ENCODE assay signal across 1 cellular context in the genomic region with DNA sequence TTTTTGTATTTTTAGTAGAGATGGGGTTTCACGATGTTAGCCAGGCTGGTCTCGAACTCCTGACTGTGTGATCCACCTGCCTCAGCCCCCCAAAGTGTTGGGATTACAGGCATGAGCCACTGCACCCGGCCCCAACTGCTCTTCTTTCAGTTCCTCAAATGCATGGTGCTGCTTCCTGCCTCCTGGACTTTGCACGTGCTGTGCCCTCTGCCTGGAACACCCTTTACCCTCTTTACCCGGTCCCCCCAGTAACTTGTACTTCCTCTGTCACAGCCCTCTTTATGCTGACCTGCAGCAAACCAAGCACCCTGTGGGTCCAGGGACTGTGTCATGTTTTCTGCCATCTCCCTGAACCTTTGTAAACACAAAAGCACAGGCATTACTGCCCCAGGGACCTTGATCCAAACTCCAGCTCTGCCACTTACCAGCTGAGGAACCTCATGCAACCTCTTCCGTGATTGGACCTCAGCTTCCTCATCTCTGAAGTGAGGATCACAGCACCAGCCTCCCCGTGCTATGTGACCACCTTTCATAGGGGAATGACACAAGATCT.
A peak's percentile ranks its signal among the peaks of the same experiment; 100 is the strongest.
TF ChIP-seq lines count a peak whose summit lies in the region.

No MANE protein-coding gene starts in this region.

TF ChIP-seq in GM12878, 131 proteins besides CTCF, POLR2A, EP300 and RAD21 (continued from another document and continues in another):
- TF ChIP-seq, protein P1, sequence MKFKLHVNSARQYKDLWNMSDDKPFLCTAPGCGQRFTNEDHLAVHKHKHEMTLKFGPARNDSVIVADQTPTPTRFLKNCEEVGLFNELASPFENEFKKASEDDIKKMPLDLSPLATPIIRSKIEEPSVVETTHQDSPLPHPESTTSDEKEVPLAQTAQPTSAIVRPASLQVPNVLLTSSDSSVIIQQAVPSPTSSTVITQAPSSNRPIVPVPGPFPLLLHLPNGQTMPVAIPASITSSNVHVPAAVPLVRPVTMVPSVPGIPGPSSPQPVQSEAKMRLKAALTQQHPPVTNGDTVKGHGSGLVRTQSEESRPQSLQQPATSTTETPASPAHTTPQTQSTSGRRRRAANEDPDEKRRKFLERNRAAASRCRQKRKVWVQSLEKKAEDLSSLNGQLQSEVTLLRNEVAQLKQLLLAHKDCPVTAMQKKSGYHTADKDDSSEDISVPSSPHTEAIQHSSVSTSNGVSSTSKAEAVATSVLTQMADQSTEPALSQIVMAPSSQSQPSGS (IDR thresholded peaks at IDR 0.05; ENCODE audit: low read length): no peak
- TF ChIP-seq SIX5 (IDR thresholded peaks at IDR 0.05; ENCODE audit: low read depth, low read length, severe bottlenecking) (no peak), SUZ12 (IDR thresholded peaks at IDR 0.05; ENCODE audit: unreplicated experiment) (no peak), GABPA (IDR thresholded peaks at IDR 0.05; ENCODE audit: low read depth) (no peak), KDM1A (IDR thresholded peaks at IDR 0.05; ENCODE audit: borderline replicate concordance) (no peak), BACH1 (IDR thresholded peaks at IDR 0.05; ENCODE audit: borderline replicate concordance) (no peak), MTA3 (IDR thresholded peaks at IDR 0.05; ENCODE audit: borderline replicate concordance, low read length) (no peak), ETV6 (conservative IDR thresholded peaks at IDR 0.05 in 1 of 2, IDR thresholded peaks at IDR 0.05 in 1 of 2; ENCODE audit: borderline replicate concordance in 1 of 2, low read depth in 1 of 2) (no peak), HCFC1 (IDR thresholded peaks at IDR 0.05; ENCODE audit: low read length) (no peak), BHLHE40 (IDR thresholded peaks at IDR 0.05; ENCODE audit: borderline replicate concordance in 1 of 2, low read depth in 2 of 2, low read length in 1 of 2) (peak; percentile 94 to 98), NRF1 (conservative IDR thresholded peaks at IDR 0.05; ENCODE audit: low read depth, low read length) (no peak), IKZF2 (IDR thresholded peaks at IDR 0.05) (peak; percentile 94 to 97), KAT2A (conservative IDR thresholded peaks at IDR 0.05; ENCODE audit: control insufficient read depth, low read depth, low read length) (no peak), NBN (IDR thresholded peaks at IDR 0.05) (peak; percentile 70; the same call in 1 of the 2 replicates), MYC (IDR thresholded peaks at IDR 0.05; ENCODE audit: insufficient read depth, insufficient read length, insufficient replicate concordance, low read length, severe bottlenecking) (peak; percentile 24), RB1 (IDR thresholded peaks at IDR 0.05; ENCODE audit: borderline replicate concordance) (no peak), SUPT20H (IDR thresholded peaks at IDR 0.05; ENCODE audit: borderline replicate concordance, control insufficient read depth, low read depth, low read length) (no peak), TCF7 (IDR thresholded peaks at IDR 0.05; ENCODE audit: borderline replicate concordance) (no peak), KLF5 (IDR thresholded peaks at IDR 0.05; ENCODE audit: partially characterized antibody) (no peak), YY1 (IDR thresholded peaks at IDR 0.05; ENCODE audit: low read depth, low read length) (no peak), CHD1 (IDR thresholded peaks at IDR 0.05; ENCODE audit: low read depth, low read length) (no peak), SMAD5 (IDR thresholded peaks at IDR 0.05; ENCODE audit: low read depth) (no peak), NR2C1 (IDR thresholded peaks at IDR 0.05) (peak; percentile 69), ZNF217 (IDR thresholded peaks at IDR 0.05) (peak; percentile 92), NR2F1 (conservative IDR thresholded peaks at IDR 0.05) (peak; percentile 41; the same call in 1 of the 2 replicates), CBX5 (IDR thresholded peaks at IDR 0.05; ENCODE audit: low read depth) (no peak), HDAC2 (IDR thresholded peaks at IDR 0.05) (no peak), RBBP5 (conservative IDR thresholded peaks at IDR 0.05) (no peak), LARP7 (IDR thresholded peaks at IDR 0.05) (no peak), TCF12 (IDR thresholded peaks at IDR 0.05; ENCODE audit: low read depth, low read length) (0 out of 2 replicates have a peak, but pooled peaks have one; percentile 44), FOXK2 (IDR thresholded peaks at IDR 0.05) (peak; percentile 30; the same call in 1 of the 2 replicates), CHD2 (IDR thresholded peaks at IDR 0.05; ENCODE audit: borderline replicate concordance, low read depth, low read length) (no peak), STAT3 (IDR thresholded peaks at IDR 0.05; ENCODE audit: low read depth, low read length) (no peak), CBX3 (IDR thresholded peaks at IDR 0.05; ENCODE audit: borderline replicate concordance, low read depth) (no peak)
- TF ChIP-seq, protein P2, sequence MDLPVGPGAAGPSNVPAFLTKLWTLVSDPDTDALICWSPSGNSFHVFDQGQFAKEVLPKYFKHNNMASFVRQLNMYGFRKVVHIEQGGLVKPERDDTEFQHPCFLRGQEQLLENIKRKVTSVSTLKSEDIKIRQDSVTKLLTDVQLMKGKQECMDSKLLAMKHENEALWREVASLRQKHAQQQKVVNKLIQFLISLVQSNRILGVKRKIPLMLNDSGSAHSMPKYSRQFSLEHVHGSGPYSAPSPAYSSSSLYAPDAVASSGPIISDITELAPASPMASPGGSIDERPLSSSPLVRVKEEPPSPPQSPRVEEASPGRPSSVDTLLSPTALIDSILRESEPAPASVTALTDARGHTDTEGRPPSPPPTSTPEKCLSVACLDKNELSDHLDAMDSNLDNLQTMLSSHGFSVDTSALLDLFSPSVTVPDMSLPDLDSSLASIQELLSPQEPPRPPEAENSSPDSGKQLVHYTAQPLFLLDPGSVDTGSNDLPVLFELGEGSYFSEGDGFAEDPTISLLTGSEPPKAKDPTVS (IDR thresholded peaks at IDR 0.05; ENCODE audit: low read depth, low read length): no peak
- TF ChIP-seq, protein P3, sequence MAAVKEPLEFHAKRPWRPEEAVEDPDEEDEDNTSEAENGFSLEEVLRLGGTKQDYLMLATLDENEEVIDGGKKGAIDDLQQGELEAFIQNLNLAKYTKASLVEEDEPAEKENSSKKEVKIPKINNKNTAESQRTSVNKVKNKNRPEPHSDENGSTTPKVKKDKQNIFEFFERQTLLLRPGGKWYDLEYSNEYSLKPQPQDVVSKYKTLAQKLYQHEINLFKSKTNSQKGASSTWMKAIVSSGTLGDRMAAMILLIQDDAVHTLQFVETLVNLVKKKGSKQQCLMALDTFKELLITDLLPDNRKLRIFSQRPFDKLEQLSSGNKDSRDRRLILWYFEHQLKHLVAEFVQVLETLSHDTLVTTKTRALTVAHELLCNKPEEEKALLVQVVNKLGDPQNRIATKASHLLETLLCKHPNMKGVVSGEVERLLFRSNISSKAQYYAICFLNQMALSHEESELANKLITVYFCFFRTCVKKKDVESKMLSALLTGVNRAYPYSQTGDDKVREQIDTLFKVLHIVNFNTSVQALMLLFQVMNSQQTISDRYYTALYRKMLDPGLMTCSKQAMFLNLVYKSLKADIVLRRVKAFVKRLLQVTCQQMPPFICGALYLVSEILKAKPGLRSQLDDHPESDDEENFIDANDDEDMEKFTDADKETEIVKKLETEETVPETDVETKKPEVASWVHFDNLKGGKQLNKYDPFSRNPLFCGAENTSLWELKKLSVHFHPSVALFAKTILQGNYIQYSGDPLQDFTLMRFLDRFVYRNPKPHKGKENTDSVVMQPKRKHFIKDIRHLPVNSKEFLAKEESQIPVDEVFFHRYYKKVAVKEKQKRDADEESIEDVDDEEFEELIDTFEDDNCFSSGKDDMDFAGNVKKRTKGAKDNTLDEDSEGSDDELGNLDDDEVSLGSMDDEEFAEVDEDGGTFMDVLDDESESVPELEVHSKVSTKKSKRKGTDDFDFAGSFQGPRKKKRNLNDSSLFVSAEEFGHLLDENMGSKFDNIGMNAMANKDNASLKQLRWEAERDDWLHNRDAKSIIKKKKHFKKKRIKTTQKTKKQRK (IDR thresholded peaks at IDR 0.05; ENCODE audit: low read depth, low read length): no peak
- TF ChIP-seq, protein P4, sequence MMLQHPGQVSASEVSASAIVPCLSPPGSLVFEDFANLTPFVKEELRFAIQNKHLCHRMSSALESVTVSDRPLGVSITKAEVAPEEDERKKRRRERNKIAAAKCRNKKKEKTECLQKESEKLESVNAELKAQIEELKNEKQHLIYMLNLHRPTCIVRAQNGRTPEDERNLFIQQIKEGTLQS (IDR thresholded peaks at IDR 0.05; ENCODE audit: borderline replicate concordance, extremely low read depth, low read depth, low read length): no peak
- TF ChIP-seq, protein P5, sequence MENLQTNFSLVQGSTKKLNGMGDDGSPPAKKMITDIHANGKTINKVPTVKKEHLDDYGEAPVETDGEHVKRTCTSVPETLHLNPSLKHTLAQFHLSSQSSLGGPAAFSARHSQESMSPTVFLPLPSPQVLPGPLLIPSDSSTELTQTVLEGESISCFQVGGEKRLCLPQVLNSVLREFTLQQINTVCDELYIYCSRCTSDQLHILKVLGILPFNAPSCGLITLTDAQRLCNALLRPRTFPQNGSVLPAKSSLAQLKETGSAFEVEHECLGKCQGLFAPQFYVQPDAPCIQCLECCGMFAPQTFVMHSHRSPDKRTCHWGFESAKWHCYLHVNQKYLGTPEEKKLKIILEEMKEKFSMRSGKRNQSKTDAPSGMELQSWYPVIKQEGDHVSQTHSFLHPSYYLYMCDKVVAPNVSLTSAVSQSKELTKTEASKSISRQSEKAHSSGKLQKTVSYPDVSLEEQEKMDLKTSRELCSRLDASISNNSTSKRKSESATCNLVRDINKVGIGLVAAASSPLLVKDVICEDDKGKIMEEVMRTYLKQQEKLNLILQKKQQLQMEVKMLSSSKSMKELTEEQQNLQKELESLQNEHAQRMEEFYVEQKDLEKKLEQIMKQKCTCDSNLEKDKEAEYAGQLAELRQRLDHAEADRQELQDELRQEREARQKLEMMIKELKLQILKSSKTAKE (IDR thresholded peaks at IDR 0.05; ENCODE audit: low read depth, poor library complexity, severe bottlenecking): no peak
- TF ChIP-seq, protein P6, sequence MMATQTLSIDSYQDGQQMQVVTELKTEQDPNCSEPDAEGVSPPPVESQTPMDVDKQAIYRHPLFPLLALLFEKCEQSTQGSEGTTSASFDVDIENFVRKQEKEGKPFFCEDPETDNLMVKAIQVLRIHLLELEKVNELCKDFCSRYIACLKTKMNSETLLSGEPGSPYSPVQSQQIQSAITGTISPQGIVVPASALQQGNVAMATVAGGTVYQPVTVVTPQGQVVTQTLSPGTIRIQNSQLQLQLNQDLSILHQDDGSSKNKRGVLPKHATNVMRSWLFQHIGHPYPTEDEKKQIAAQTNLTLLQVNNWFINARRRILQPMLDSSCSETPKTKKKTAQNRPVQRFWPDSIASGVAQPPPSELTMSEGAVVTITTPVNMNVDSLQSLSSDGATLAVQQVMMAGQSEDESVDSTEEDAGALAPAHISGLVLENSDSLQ (IDR thresholded peaks at IDR 0.05): no peak
- TF ChIP-seq, protein P7, sequence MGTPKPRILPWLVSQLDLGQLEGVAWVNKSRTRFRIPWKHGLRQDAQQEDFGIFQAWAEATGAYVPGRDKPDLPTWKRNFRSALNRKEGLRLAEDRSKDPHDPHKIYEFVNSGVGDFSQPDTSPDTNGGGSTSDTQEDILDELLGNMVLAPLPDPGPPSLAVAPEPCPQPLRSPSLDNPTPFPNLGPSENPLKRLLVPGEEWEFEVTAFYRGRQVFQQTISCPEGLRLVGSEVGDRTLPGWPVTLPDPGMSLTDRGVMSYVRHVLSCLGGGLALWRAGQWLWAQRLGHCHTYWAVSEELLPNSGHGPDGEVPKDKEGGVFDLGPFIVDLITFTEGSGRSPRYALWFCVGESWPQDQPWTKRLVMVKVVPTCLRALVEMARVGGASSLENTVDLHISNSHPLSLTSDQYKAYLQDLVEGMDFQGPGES (IDR thresholded peaks at IDR 0.05): no peak
- TF ChIP-seq, protein P8, sequence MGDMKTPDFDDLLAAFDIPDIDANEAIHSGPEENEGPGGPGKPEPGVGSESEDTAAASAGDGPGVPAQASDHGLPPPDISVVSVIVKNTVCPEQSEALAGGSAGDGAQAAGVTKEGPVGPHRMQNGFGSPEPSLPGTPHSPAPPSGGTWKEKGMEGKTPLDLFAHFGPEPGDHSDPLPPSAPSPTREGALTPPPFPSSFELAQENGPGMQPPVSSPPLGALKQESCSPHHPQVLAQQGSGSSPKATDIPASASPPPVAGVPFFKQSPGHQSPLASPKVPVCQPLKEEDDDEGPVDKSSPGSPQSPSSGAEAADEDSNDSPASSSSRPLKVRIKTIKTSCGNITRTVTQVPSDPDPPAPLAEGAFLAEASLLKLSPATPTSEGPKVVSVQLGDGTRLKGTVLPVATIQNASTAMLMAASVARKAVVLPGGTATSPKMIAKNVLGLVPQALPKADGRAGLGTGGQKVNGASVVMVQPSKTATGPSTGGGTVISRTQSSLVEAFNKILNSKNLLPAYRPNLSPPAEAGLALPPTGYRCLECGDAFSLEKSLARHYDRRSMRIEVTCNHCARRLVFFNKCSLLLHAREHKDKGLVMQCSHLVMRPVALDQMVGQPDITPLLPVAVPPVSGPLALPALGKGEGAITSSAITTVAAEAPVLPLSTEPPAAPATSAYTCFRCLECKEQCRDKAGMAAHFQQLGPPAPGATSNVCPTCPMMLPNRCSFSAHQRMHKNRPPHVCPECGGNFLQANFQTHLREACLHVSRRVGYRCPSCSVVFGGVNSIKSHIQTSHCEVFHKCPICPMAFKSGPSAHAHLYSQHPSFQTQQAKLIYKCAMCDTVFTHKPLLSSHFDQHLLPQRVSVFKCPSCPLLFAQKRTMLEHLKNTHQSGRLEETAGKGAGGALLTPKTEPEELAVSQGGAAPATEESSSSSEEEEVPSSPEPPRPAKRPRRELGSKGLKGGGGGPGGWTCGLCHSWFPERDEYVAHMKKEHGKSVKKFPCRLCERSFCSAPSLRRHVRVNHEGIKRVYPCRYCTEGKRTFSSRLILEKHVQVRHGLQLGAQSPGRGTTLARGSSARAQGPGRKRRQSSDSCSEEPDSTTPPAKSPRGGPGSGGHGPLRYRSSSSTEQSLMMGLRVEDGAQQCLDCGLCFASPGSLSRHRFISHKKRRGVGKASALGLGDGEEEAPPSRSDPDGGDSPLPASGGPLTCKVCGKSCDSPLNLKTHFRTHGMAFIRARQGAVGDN (IDR thresholded peaks at IDR 0.05): 0 out of 2 replicates have a peak, but pooled peaks have one; percentile 24
- TF ChIP-seq, protein P9, sequence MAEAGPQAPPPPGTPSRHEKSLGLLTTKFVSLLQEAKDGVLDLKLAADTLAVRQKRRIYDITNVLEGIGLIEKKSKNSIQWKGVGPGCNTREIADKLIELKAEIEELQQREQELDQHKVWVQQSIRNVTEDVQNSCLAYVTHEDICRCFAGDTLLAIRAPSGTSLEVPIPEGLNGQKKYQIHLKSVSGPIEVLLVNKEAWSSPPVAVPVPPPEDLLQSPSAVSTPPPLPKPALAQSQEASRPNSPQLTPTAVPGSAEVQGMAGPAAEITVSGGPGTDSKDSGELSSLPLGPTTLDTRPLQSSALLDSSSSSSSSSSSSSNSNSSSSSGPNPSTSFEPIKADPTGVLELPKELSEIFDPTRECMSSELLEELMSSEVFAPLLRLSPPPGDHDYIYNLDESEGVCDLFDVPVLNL (IDR thresholded peaks at IDR 0.05; ENCODE audit: low read depth, low read length): no peak
